Comparison of ENCODE assay signal across 18 cellular contexts in genomic region chr17:62735027-62735651, GRCh38.
"Had no signal": no experiment of that assay in that cellular context is flagged by ENCODE, and none has a peak within 500 bp of the region (broad histone marks: within the 10 kb centered on the region; RNA-seq: fewer than 3 reads in every experiment).

No MANE protein-coding gene starts in this region.

- H3K9me3 Mint-ChIP-seq: activated naive CD4-positive, alpha-beta T cell treated with anti-CD3 and anti-CD28 coated beads, Interleukin-2, amount 50 U/mL, for 72 hours; central memory CD8-positive, alpha-beta T cell; dendritic cell treated with granulocyte-macrophage colony-stimulating factor and Interleukin-4, amounts not matched to agents 40 ng/mL and 50 ng/mL, for 4 days; naive thymus-derived CD4-positive, alpha-beta T cell had no signal

- H3K27me3 Mint-ChIP-seq: central memory CD8-positive, alpha-beta T cell had no signal

- DNase-seq: activated effector memory CD4-positive, alpha-beta T cell treated with anti-CD3 and anti-CD28 coated beads, Interleukin-2, amount 50 U/mL, for 16 hours; activated T-cell treated with anti-CD3 and anti-CD28 coated beads, Interleukin-2, amount 50 U/mL, for 1 hour; amniotic stem cell; body of pancreas; hypothalamus; mammary epithelial cell; naive thymus-derived CD4-positive, alpha-beta T cell; nucleus accumbens; psoas muscle; sigmoid colon; stimulated activated CD4-positive, alpha-beta T cell treated with anti-CD3 and anti-CD28 coated beads, Interleukin-2, amount 100 ng/mL, for 24 hours; stimulated activated naive CD4-positive, alpha-beta T cell; substantia nigra; T-helper 2 cell; transverse colon had no signal

- H3K27ac ChIP-seq: body of pancreas, psoas muscle, sigmoid colon, transverse colon had no signal

- H3K27ac Mint-ChIP-seq: activated naive CD4-positive, alpha-beta T cell treated with anti-CD3 and anti-CD28 coated beads, Interleukin-2, amount 50 U/mL, for 72 hours; dendritic cell treated with granulocyte-macrophage colony-stimulating factor and Interleukin-4, amounts not matched to agents 40 ng/mL and 50 ng/mL, for 4 days had no signal

- H3K4me1 Mint-ChIP-seq: central memory CD8-positive, alpha-beta T cell; naive thymus-derived CD4-positive, alpha-beta T cell had no signal

- H3K4me3 Mint-ChIP-seq: central memory CD8-positive, alpha-beta T cell; dendritic cell treated with granulocyte-macrophage colony-stimulating factor and Interleukin-4, amounts not matched to agents 40 ng/mL and 50 ng/mL, for 4 days; naive thymus-derived CD4-positive, alpha-beta T cell had no signal

- H3K4me3 ChIP-seq: body of pancreas, psoas muscle, sigmoid colon, transverse colon had no signal

- H3K36me3 Mint-ChIP-seq: naive thymus-derived CD4-positive, alpha-beta T cell had no signal
